20 cellular contexts compared by ENCODE assay signal in genomic region chr12:6018265-6018664, GRCh38.
A peak's percentile ranks its signal among the peaks of the same experiment; 100 is the strongest.
DNase-seq lines count a peak whose midpoint lies in the region; ATAC-seq, FAIRE-seq and TF ChIP-seq lines count a peak whose summit lies in the region.
"Had no signal": no experiment of that assay in that cellular context is flagged by ENCODE, and none has a peak within 500 bp of the region (broad histone marks: within the 10 kb centered on the region; RNA-seq: fewer than 3 reads in every experiment).

No MANE protein-coding gene starts in this region.

- H3K9ac ChIP-seq in neuronal stem cell (ENCODE audit: low read depth, low read length, poor library complexity) (no peak overlapping the region), kidney (ENCODE audit: low read length in 2 of 2) (no peak overlapping the region)
- H3K9ac ChIP-seq: BLaER1, GM23248 had no signal

- H4K91ac ChIP-seq in neuronal stem cell (ENCODE audit: low read depth, low read length, poor library complexity), result no peak overlapping the region

- no peak overlapping the region for H2BK120ac ChIP-seq in neuronal stem cell (ENCODE audit: low read depth, low read length)

- H3K23ac ChIP-seq in neuronal stem cell (ENCODE audit: low read depth, low read length, poor library complexity), result peak overlapping the region; percentile 2

- H2BK15ac ChIP-seq in neuronal stem cell (ENCODE audit: low read length), result no peak overlapping the region

- TF ChIP-seq CTCF in left ventricle myocardium inferior (IDR thresholded peaks at IDR 0.05; ENCODE audit: borderline replicate concordance), result no peak
- TF ChIP-seq CTCF in endothelial cell (IDR thresholded peaks at IDR 0.05; ENCODE audit: unreplicated experiment), result no peak
- TF ChIP-seq CTCF in WERI-Rb-1 (IDR thresholded peaks at IDR 0.05; ENCODE audit: low read depth, low read length), result no peak
- no peak for TF ChIP-seq CTCF in upper lobe of left lung (IDR thresholded peaks at IDR 0.05)
- no peak for TF ChIP-seq CTCF in kidney (IDR thresholded peaks at IDR 0.05; ENCODE audit: borderline replicate concordance, extremely low read depth, insufficient read depth)

- H2BK12ac ChIP-seq in neuronal stem cell (ENCODE audit: low read length), result no peak overlapping the region

- H3K4me3 Mint-ChIP-seq in endothelial cell (ENCODE audit: unreplicated experiment), result peak overlapping the region; percentile 29
- H3K4me3 Mint-ChIP-seq: CD14-positive monocyte; CD4-positive, alpha-beta memory T cell had no signal

- H3K4me1 ChIP-seq in left ventricle myocardium inferior (no peaks in the 10 kb centered on the region), neuronal stem cell (ENCODE audit: control insufficient read depth in 2 of 2, insufficient read depth in 1 of 2, low read depth in 1 of 2, low read length in 2 of 2) (no peaks in the 10 kb centered on the region), upper lobe of left lung (no peaks in the 10 kb centered on the region), kidney (ENCODE audit: control insufficient read depth in 1 of 2, insufficient read depth in 1 of 2, low read depth in 1 of 2, low read length in 2 of 2) (no peaks in the 10 kb centered on the region)

- TF ChIP-seq EP300 in upper lobe of left lung (IDR thresholded peaks at IDR 0.05), result no peak

- no peak for FAIRE-seq in kidney (lab: Jason Lieb, UNC)
- FAIRE-seq: GM12892, GM18507, H54, HTR-8/SVneo had no signal

- H3K36me3 ChIP-seq in left ventricle myocardium inferior (peaks cover 34% of the 10 kb centered on the region), neuronal stem cell (replicated peaks in 1 of 2; ENCODE audit: control insufficient read depth in 2 of 2, insufficient read depth in 2 of 2, low read length in 2 of 2) (no peaks in the 10 kb centered on the region), WERI-Rb-1 (no peaks in the 10 kb centered on the region), upper lobe of left lung (peaks cover 0 to 65% (median 9%) of the 10 kb centered on the region in 4 donors), kidney (ENCODE audit: control insufficient read depth in 1 of 2, insufficient read depth in 2 of 2, low read length in 2 of 2) (no peaks in the 10 kb centered on the region)
- H3K36me3 ChIP-seq: BLaER1 had no signal

- WGBS in neuronal stem cell (ENCODE audit: extremely low coverage in 2 of 2, insufficient read length in 2 of 2, insufficient replicate concordance in 1 of 2), 2 donors, result no CpG with 5 or more reads among the region's 10 CpGs
- WGBS in upper lobe of left lung, 2 donors, result 95 to 100% methylated on average over 1 to 10 of the region's 10 CpGs

- H3K4me1 Mint-ChIP-seq in endothelial cell (ENCODE audit: unreplicated experiment), result peaks cover 13% of the 10 kb centered on the region
- H3K4me1 Mint-ChIP-seq: CD14-positive monocyte; CD4-positive, alpha-beta memory T cell had no signal

- no peak overlapping the region for H3K27ac Mint-ChIP-seq in endothelial cell (ENCODE audit: unreplicated experiment)
- H3K27ac Mint-ChIP-seq: CD14-positive monocyte; CD4-positive, alpha-beta memory T cell had no signal

- H4K8ac ChIP-seq in neuronal stem cell (ENCODE audit: low read depth, low read length), result no peak overlapping the region

- H3K4me3 ChIP-seq in left ventricle myocardium inferior (no peak overlapping the region), neuronal stem cell (ENCODE audit: low read length in 2 of 2) (no peak overlapping the region), WERI-Rb-1 (ENCODE audit: low read depth, low read length) (no peak overlapping the region), upper lobe of left lung (no peak overlapping the region), kidney (ENCODE audit: low read length in 2 of 2) (no peak overlapping the region)
- H3K4me3 ChIP-seq: BLaER1, GM23248 had no signal

- no peak overlapping the region for H2AFZ ChIP-seq in neuronal stem cell (ENCODE audit: low read length)
- H2AFZ ChIP-seq: GM23248 had no signal

- H3K36me3 Mint-ChIP-seq in endothelial cell (ENCODE audit: low read depth, unreplicated experiment), result peaks cover 26% of the 10 kb centered on the region
- H3K36me3 Mint-ChIP-seq: CD14-positive monocyte; CD4-positive, alpha-beta memory T cell had no signal

- no peak overlapping the region for H3K4me2 ChIP-seq in neuronal stem cell (ENCODE audit: insufficient read depth, low read length, poor library complexity, severe bottlenecking)
- H3K4me2 ChIP-seq: BLaER1 had no signal

- no peaks in the 10 kb centered on the region for H3K9me3 Mint-ChIP-seq in endothelial cell (ENCODE audit: unreplicated experiment)
- H3K9me3 Mint-ChIP-seq: CD14-positive monocyte; CD4-positive, alpha-beta memory T cell had no signal

- no peak overlapping the region for H3K14ac ChIP-seq in neuronal stem cell (ENCODE audit: low read length)

- no peak for ATAC-seq in upper lobe of left lung (ENCODE audit: low FRiP score in 2 of 2)
- ATAC-seq: HCT116 had no signal

- peaks cover 1% of the 10 kb centered on the region for H3K27me3 Mint-ChIP-seq in endothelial cell (ENCODE audit: unreplicated experiment)

- DNase-seq in cardiac septum (ENCODE audit: low spot score) (peak; percentile 22), left ventricle myocardium inferior (no peak), endothelial cell (ENCODE audit: low spot score) (no peak), neuronal stem cell (ENCODE audit: low spot score) (no peak), WERI-Rb-1 (no peak), upper lobe of left lung (no peak), kidney (no peak)
- DNase-seq: 8988T; CD4-positive, alpha-beta memory T cell; DMS153; DMS79; GDM1; GM23248 had no signal

- H3K27me3 ChIP-seq in left ventricle myocardium inferior (ENCODE audit: low read depth) (no peaks in the 10 kb centered on the region), neuronal stem cell (ENCODE audit: control insufficient read depth in 3 of 3, insufficient read depth in 3 of 3, low read depth in 1 of 3, low read length in 3 of 3) (no peaks in the 10 kb centered on the region), WERI-Rb-1 (ENCODE audit: insufficient read depth, low read depth, severe bottlenecking) (no peaks in the 10 kb centered on the region), upper lobe of left lung (no peaks in the 10 kb centered on the region)
- H3K27me3 ChIP-seq: BLaER1 had no signal

- H3K4ac ChIP-seq in neuronal stem cell (ENCODE audit: low read length), result no peak overlapping the region

- H2BK5ac ChIP-seq in neuronal stem cell (ENCODE audit: low read length), result peak overlapping the region; percentile 53

- no peak overlapping the region for H3K27ac ChIP-seq in left ventricle myocardium inferior (replicated peaks)
- H3K27ac ChIP-seq in neuronal stem cell (replicated peaks; ENCODE audit: low read length), result no peak overlapping the region
- H3K27ac ChIP-seq in WERI-Rb-1, result no peak overlapping the region
- H3K27ac ChIP-seq in upper lobe of left lung, result no peak overlapping the region
- no peak overlapping the region for H3K27ac ChIP-seq in kidney (ENCODE audit: low read depth in 2 of 2, low read length in 2 of 2)
- H3K27ac ChIP-seq: BLaER1, GM23248 had no signal

- no peak overlapping the region for H2AK5ac ChIP-seq in neuronal stem cell (ENCODE audit: low read depth, low read length)

- intact Hi-C loops in cardiac septum (cut with DNase I) (no loop called here), left ventricle myocardium inferior (cut with micrococcal nuclease) (no loop called here), kidney (cut with DNase I) (no loop called here)

- TF ChIP-seq POLR2A in upper lobe of left lung (IDR thresholded peaks at IDR 0.05), result no peak

- peak overlapping the region; percentile 76 for H3K18ac ChIP-seq in neuronal stem cell (ENCODE audit: low read length)

- no peaks in the 10 kb centered on the region for H3K9me3 ChIP-seq in left ventricle myocardium inferior (replicated peaks)
- H3K9me3 ChIP-seq in neuronal stem cell (replicated peaks in 1 of 2; ENCODE audit: control insufficient read depth in 2 of 2, insufficient read depth in 1 of 2, low read depth in 1 of 2, low read length in 2 of 2), result no peaks in the 10 kb centered on the region
- no peaks in the 10 kb centered on the region for H3K9me3 ChIP-seq in WERI-Rb-1 (ENCODE audit: severe bottlenecking)
- H3K9me3 ChIP-seq in upper lobe of left lung, result no peaks in the 10 kb centered on the region
- no peaks in the 10 kb centered on the region for H3K9me3 ChIP-seq in kidney (ENCODE audit: control insufficient read depth in 1 of 2, low read length in 2 of 2)
- H3K9me3 ChIP-seq: BLaER1 had no signal

- H3K79me1 ChIP-seq in neuronal stem cell (ENCODE audit: low read depth, low read length), result no peaks in the 10 kb centered on the region
